In genomic region chr3:129160891-129161859, GRCh38 we compare ENCODE assay signal across 8 cellular contexts.
DNase-seq lines count a peak whose midpoint lies in the region; ATAC-seq and TF ChIP-seq lines count a peak whose summit lies in the region.

ISY1 (minus strand) TSS chr3:129161063; CDS start chr3:129160975, 88 bp downstream.

- no peaks in the 10 kb centered on the region for H3K27me3 ChIP-seq in mucosa of rectum (ENCODE audit: control insufficient read depth in 2 of 2, insufficient read depth in 2 of 2, low read length in 2 of 2)

- H3K4me3 ChIP-seq in mucosa of rectum (ENCODE audit: low read length in 2 of 2): peak within 1 kb of the TSS; percentile 89 to 99

- peak; percentile 80 for DNase-seq in DMS53 treated with DMSO at 0.1 percent for 48 hours (lab: John Stamatoyannopoulos, UW; ENCODE audit: unreplicated experiment)
- DNase-seq in OCI-M2 (lab: John Stamatoyannopoulos, UW; ENCODE audit: unreplicated experiment): peak; percentile 91
- peak; percentile 79 for DNase-seq in activated T-cell treated with anti-CD3 and anti-CD28 coated beads for 4 hours
- peak; percentile 88 for DNase-seq in epithelial cell of prostate (ENCODE audit: low read depth, low spot score)
- peak; percentile 89 for DNase-seq in stimulated activated CD8-positive, alpha-beta memory T cell treated with anti-CD3 and anti-CD28 coated beads, Interleukin-4, amount 100 ng/mL, for 48 hours

- peaks cover 18 to 25% of the 10 kb centered on the region in 2 donors for H3K36me3 ChIP-seq in mucosa of rectum (ENCODE audit: control insufficient read depth in 2 of 2, insufficient read depth in 2 of 2, low read length in 2 of 2)

- H3K9me3 ChIP-seq in mucosa of rectum (ENCODE audit: control insufficient read depth in 2 of 2, low read length in 2 of 2): no peaks in the 10 kb centered on the region

- peaks cover 15% of the 10 kb centered on the region in 2 donors for H3K4me1 ChIP-seq in mucosa of rectum (ENCODE audit: control insufficient read depth in 2 of 2, insufficient read depth in 2 of 2, low read length in 2 of 2)

- H3K27ac ChIP-seq in epithelial cell of prostate: peak within 1 kb of the TSS; percentile 97
- H3K27ac ChIP-seq in mucosa of rectum (ENCODE audit: low read depth in 2 of 2, low read length in 2 of 2): peak within 1 kb of the TSS; percentile 96 to 97

- peak; percentile 61 for ATAC-seq in GM21576 (IDR thresholded peaks at IDR 0.05; ENCODE audit: unreplicated experiment)

- peak; percentile 26; the same call in 1 of the 2 replicates for TF ChIP-seq RAD21 in Ishikawa (IDR thresholded peaks at IDR 0.05; ENCODE audit: low read depth)

- peak; percentile 41; the same call in 1 of the 2 replicates for TF ChIP-seq EP300 in Ishikawa (IDR thresholded peaks at IDR 0.05; ENCODE audit: borderline replicate concordance)

- peak within 1 kb of the TSS; percentile 78 to 97 for H3K9ac ChIP-seq in mucosa of rectum (ENCODE audit: low read depth in 1 of 2, low read length in 2 of 2)

TF ChIP-seq in Ishikawa, 13 proteins besides CTCF, POLR2A, EP300 and RAD21:
- TF ChIP-seq EGR1 (IDR thresholded peaks at IDR 0.05) (peak; percentile 50; the same call in 1 of the 2 replicates), TAF1 (IDR thresholded peaks at IDR 0.05; ENCODE audit: low read depth) (peak; percentile 89), TCF12 (IDR thresholded peaks at IDR 0.05; ENCODE audit: low read depth) (peak; percentile 74; the same call in 1 of the 2 replicates), YY1 (IDR thresholded peaks at IDR 0.05; ENCODE audit: low read depth) (peak; percentile 56), CREB1 (IDR thresholded peaks at IDR 0.05; ENCODE audit: low read depth) (peak; percentile 93), CEBPB (IDR thresholded peaks at IDR 0.05) (no peak), FOXM1 (IDR thresholded peaks at IDR 0.05; ENCODE audit: borderline replicate concordance, low read depth) (peak; percentile 78), ZBTB7A (IDR thresholded peaks at IDR 0.05; ENCODE audit: low read depth) (no peak), TEAD4 (IDR thresholded peaks at IDR 0.05) (peak; percentile 42; the same call in 1 of the 2 replicates), NFIC (IDR thresholded peaks at IDR 0.05) (peak; percentile 40)
- TF ChIP-seq, protein P1, sequence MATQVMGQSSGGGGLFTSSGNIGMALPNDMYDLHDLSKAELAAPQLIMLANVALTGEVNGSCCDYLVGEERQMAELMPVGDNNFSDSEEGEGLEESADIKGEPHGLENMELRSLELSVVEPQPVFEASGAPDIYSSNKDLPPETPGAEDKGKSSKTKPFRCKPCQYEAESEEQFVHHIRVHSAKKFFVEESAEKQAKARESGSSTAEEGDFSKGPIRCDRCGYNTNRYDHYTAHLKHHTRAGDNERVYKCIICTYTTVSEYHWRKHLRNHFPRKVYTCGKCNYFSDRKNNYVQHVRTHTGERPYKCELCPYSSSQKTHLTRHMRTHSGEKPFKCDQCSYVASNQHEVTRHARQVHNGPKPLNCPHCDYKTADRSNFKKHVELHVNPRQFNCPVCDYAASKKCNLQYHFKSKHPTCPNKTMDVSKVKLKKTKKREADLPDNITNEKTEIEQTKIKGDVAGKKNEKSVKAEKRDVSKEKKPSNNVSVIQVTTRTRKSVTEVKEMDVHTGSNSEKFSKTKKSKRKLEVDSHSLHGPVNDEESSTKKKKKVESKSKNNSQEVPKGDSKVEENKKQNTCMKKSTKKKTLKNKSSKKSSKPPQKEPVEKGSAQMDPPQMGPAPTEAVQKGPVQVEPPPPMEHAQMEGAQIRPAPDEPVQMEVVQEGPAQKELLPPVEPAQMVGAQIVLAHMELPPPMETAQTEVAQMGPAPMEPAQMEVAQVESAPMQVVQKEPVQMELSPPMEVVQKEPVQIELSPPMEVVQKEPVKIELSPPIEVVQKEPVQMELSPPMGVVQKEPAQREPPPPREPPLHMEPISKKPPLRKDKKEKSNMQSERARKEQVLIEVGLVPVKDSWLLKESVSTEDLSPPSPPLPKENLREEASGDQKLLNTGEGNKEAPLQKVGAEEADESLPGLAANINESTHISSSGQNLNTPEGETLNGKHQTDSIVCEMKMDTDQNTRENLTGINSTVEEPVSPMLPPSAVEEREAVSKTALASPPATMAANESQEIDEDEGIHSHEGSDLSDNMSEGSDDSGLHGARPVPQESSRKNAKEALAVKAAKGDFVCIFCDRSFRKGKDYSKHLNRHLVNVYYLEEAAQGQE (IDR thresholded peaks at IDR 0.05; ENCODE audit: low read depth): no peak
- TF ChIP-seq, protein P2, sequence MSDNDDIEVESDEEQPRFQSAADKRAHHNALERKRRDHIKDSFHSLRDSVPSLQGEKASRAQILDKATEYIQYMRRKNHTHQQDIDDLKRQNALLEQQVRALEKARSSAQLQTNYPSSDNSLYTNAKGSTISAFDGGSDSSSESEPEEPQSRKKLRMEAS (IDR thresholded peaks at IDR 0.05): peak; percentile 89
- TF ChIP-seq, protein P3, sequence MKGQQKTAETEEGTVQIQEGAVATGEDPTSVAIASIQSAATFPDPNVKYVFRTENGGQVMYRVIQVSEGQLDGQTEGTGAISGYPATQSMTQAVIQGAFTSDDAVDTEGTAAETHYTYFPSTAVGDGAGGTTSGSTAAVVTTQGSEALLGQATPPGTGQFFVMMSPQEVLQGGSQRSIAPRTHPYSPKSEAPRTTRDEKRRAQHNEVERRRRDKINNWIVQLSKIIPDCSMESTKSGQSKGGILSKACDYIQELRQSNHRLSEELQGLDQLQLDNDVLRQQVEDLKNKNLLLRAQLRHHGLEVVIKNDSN (IDR thresholded peaks at IDR 0.05): peak; percentile 39; the same call in 1 of the 2 replicates

Comparison
In these comparisons a context has a peak if more than half of its experiments do, and no peak if none do; other contexts are left out.
1. Peak in every context shown above with its lines: DNase-seq, ATAC-seq, H3K4me3 ChIP-seq and H3K27ac ChIP-seq.